In the genomic region with DNA sequence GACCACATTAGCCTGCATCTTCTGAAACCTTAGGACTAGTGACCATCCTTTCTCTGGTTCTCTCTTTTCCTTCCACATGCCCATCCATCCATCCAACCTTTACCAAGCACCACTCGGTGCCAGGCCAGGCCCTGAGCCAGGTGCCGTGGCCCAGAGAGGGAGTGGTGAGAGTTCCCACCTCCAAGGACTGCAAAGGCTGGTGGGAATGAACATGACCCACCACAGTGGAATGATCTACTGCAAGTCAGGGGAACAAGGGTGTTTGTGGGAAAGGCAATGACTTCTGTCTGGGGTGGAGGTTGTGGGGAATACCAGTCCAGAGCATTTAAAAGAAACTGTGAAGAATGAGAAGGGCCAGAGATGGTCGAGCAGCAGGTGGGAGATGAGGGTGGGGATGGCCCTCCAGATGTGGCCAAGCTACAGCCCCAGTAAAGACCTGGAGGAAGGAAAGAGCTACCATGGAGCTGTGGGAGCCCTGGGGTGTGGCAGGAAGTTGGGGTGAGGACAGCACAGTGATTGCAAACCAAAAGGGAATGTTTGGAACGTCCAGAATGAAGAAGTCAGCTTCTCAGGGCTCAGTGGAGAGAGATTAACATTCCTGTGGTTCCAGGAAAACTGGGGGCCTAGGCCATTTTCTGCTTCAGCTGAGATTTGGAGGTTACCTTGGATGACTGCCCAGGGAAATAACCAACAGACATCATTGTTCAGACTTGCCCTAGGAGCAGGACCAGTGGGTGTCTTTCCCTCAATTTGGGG, we compare ENCODE assay signal across 11 cellular contexts. TPM values are rescaled to one million over a fixed set of nuclear protein-coding genes. Genes with fewer than 3 reads are reported as not detected.
DNase-seq lines count a peak whose midpoint lies in the region; ATAC-seq and TF ChIP-seq lines count a peak whose summit lies in the region.
"Had no signal": no experiment of that assay in that cellular context is flagged by ENCODE, and none has a peak within 500 bp of the region (broad histone marks: within the 10 kb centered on the region; RNA-seq: fewer than 3 reads in every experiment).

No MANE protein-coding gene starts in this region.

- ATAC-seq in lung (ENCODE audit: insufficient read depth, low FRiP score) (peak; percentile 50), HG03442 (IDR thresholded peaks at IDR 0.05; ENCODE audit: unreplicated experiment) (no peak), HG03045 (IDR thresholded peaks at IDR 0.05; ENCODE audit: unreplicated experiment) (no peak)

- DNase-seq in ACHN, result peak; percentile 98
- DNase-seq in HS-27A (ENCODE audit: low read depth), result peak; percentile 98
- DNase-seq in MCF 10A (ENCODE audit: unreplicated experiment), result peak; percentile 99
- no peak for DNase-seq in lung (ENCODE audit: low spot score)
- DNase-seq in germinal center (ENCODE audit: low spot score), result no peak
- DNase-seq in NCI-H82 treated with DMSO at 0.1 percent for 48 hours (lab: John Stamatoyannopoulos, UW; ENCODE audit: unreplicated experiment), result no peak
- DNase-seq: activated naive CD8-positive, alpha-beta T cell treated with anti-CD3 and anti-CD28 coated beads for 36 hours had no signal

- H3K9me3 ChIP-seq in lung (ENCODE audit: control insufficient read depth in 2 of 2, insufficient read depth in 1 of 2, low read length in 1 of 2), result no peaks in the 10 kb centered on the region

- no peaks in the 10 kb centered on the region for H3K9me3 Mint-ChIP-seq in MCF 10A (ENCODE audit: unreplicated experiment)
- H3K9me3 Mint-ChIP-seq: activated naive CD8-positive, alpha-beta T cell treated with anti-CD3 and anti-CD28 coated beads for 36 hours; IgD-negative memory B cell; memory B cell had no signal

- peaks cover 0 to 48% of the 10 kb centered on the region in 2 donors for H3K36me3 ChIP-seq in lung (ENCODE audit: control insufficient read depth in 2 of 2, insufficient read depth in 2 of 2, low read length in 2 of 2)

- CTCF ChIA-PET in MCF 10A (lab: Yijun Ruan, JAX), result interaction anchor here (0.6 to 2.5 kb wide), 13 partner anchors 10 to 152 kb away, joined by 3 to 13 read pairs (median 5); partner anchors contain the start of gene TBC1D2

- WGBS in lung, 2 donors, result 55 to 67% methylated on average over 4 of the region's 4 CpGs

- H3K27me3 ChIP-seq in lung (ENCODE audit: control insufficient read depth, insufficient read depth), result no peaks in the 10 kb centered on the region

- H3K36me3 Mint-ChIP-seq in MCF 10A (ENCODE audit: insufficient read depth, unreplicated experiment), result peaks cover 74% of the 10 kb centered on the region
- H3K36me3 Mint-ChIP-seq: activated naive CD8-positive, alpha-beta T cell treated with anti-CD3 and anti-CD28 coated beads for 36 hours had no signal

- peaks cover 0 to 8% of the 10 kb centered on the region in 2 donors for H3K4me1 ChIP-seq in lung (ENCODE audit: control insufficient read depth in 2 of 2, insufficient read depth in 2 of 2, low read length in 2 of 2)

- peak overlapping the region; percentile 4 for H3K4me3 Mint-ChIP-seq in MCF 10A (ENCODE audit: unreplicated experiment)
- H3K4me3 Mint-ChIP-seq: activated naive CD8-positive, alpha-beta T cell treated with anti-CD3 and anti-CD28 coated beads for 36 hours; IgD-negative memory B cell; memory B cell had no signal

- TF ChIP-seq CTCF in MCF 10A (IDR thresholded peaks at IDR 0.05; ENCODE audit: unreplicated experiment) (no peak), lung (IDR thresholded peaks at IDR 0.05; ENCODE audit: control extremely low read depth, extremely low read depth) (no peak)

- H3K27ac ChIP-seq in lung (ENCODE audit: low read depth in 1 of 2, low read length in 1 of 2), result peak overlapping the region in 1 of 2 donors; percentile 33

- in situ Hi-C loops in ACHN (cut with HindIII; ENCODE audit: low pct_ligation_motif_present, low pct_unique_long_range_greater_than_20kb, low sequenced_read_pairs), result no loop called here

- H3K4me1 Mint-ChIP-seq in MCF 10A (ENCODE audit: insufficient read depth, unreplicated experiment), result peaks cover 26% of the 10 kb centered on the region
- H3K4me1 Mint-ChIP-seq: activated naive CD8-positive, alpha-beta T cell treated with anti-CD3 and anti-CD28 coated beads for 36 hours; IgD-negative memory B cell; memory B cell had no signal

- POLR2A ChIA-PET in MCF 10A (lab: Yijun Ruan, JAX), result interaction anchor here (0.7 to 5.3 kb wide), 13 partner anchors 10 to 301 kb away, joined by 3 to 91 read pairs (median 4); partner anchors contain the start of genes TBC1D2 and TRMO

- peak overlapping the region; percentile 77 for H3K27ac Mint-ChIP-seq in MCF 10A (ENCODE audit: low read depth, unreplicated experiment)
- H3K27ac Mint-ChIP-seq: activated naive CD8-positive, alpha-beta T cell treated with anti-CD3 and anti-CD28 coated beads for 36 hours; IgD-negative memory B cell; memory B cell had no signal

- no peak overlapping the region for H3K4me3 ChIP-seq in lung

- intact Hi-C loops in MCF 10A (cut with micrococcal nuclease), result loop anchor here (1.0 kb wide), 2 partner anchors 28 to 33 kb away; no protein-coding TSS in a partner anchor

- no peaks in the 10 kb centered on the region for H3K27me3 Mint-ChIP-seq in MCF 10A (ENCODE audit: insufficient read depth, unreplicated experiment)
- H3K27me3 Mint-ChIP-seq: activated naive CD8-positive, alpha-beta T cell treated with anti-CD3 and anti-CD28 coated beads for 36 hours; IgD-negative memory B cell; memory B cell had no signal

- no TSS peak for BruUV-seq in MCF 10A (replicated peaks; lab: Mats Ljungman, UMichigan)

RNA-seq across cellular contexts. Expression of gene CORO2A, which starts 30.6 kb away (rescaled TPM):
- 3.4 and 3.9 TPM in 2 replicates for total RNA-seq in MCF 10A (2022)
- 10 to 100 TPM; 16.5 to 22.3 TPM for total RNA-seq in lung
- polyA plus RNA-seq in lung, result 10 to 100 TPM in 1 of 2 donors, 1 to 10 TPM in 1; 6.8 to 13.0 TPM

RNA-seq across cellular contexts. Expression of gene TBC1D2, which starts 32.4 kb away (rescaled TPM):
- total RNA-seq in MCF 10A (2022), result 58.4 and 62.7 TPM in 2 replicates
- total RNA-seq in lung, result 10 to 100 TPM; 47.1 to 73.0 TPM
- 10 to 100 TPM; 31.3 to 65.1 TPM for polyA plus RNA-seq in lung

Comparison
In these comparisons a context has a peak if more than half of its experiments do, and no peak if none do; other contexts are left out.
1. DNase-seq: peak in ACHN (single experiment), HS-27A (single experiment) and MCF 10A (single experiment); none in lung (single experiment), germinal center (single experiment) and NCI-H82 treated with DMSO at 0.1 percent for 48 hours (single experiment).